Comparison of ENCODE assay signal across 21 cellular contexts in genomic region chr2:22826658-22827165, GRCh38.
"Had no signal": no experiment of that assay in that cellular context is flagged by ENCODE, and none has a peak within 500 bp of the region (broad histone marks: within the 10 kb centered on the region; RNA-seq: fewer than 3 reads in every experiment).

No MANE protein-coding gene starts in this region.

- H3K4me3 ChIP-seq: body of pancreas, lung, transverse colon, uterus had no signal

- H3K4me3 Mint-ChIP-seq: activated CD4-positive, alpha-beta T cell treated with anti-CD3 and anti-CD28 coated beads, Interleukin-2, amount 10 ng/mL, durations not matched to agents 7 days and 5 days; activated CD8-positive, alpha-beta T cell treated with anti-CD3 and anti-CD28 coated beads, Interleukin-2, amount 10 ng/mL, durations not matched to agents 7 days and 5 days; activated naive CD8-positive, alpha-beta T cell treated with anti-CD3 and anti-CD28 coated beads, Interleukin-2, amount 50 U/mL, for 24 hours; activated T-helper 1 cell treated with anti-CD3 and anti-CD28 coated beads, Interleukin-12 subunit alpha, Interleukin-12 subunit beta, Interleukin-2, Interleukin-4 antibody, amounts not matched to agents 30 ng/mL and 10 ng/mL and 1 ng/mL, durations not matched to agents 14 hours and 24 hours and 36 hours; natural killer cell; stimulated activated naive B cell treated with anti-CD40 and anti-IgM and Interleukin-4, amounts not matched to agents 10 μg/mL and 1 μg/mL and 100 μg/mL, for 72 hours had no signal

- FAIRE-seq: colon, kidney had no signal

- H3K9me3 Mint-ChIP-seq: activated T-helper 1 cell treated with anti-CD3 and anti-CD28 coated beads, Interleukin-12 subunit alpha, Interleukin-12 subunit beta, Interleukin-2, Interleukin-4 antibody, amounts not matched to agents 30 ng/mL and 10 ng/mL and 1 ng/mL, durations not matched to agents 14 hours and 24 hours and 36 hours had no signal

- H3K4me1 Mint-ChIP-seq: activated CD4-positive, alpha-beta T cell treated with anti-CD3 and anti-CD28 coated beads, Interleukin-2, amount 10 ng/mL, durations not matched to agents 7 days and 5 days; activated naive CD8-positive, alpha-beta T cell treated with anti-CD3 and anti-CD28 coated beads, Interleukin-2, amount 50 U/mL, for 24 hours; natural killer cell; stimulated activated naive B cell treated with anti-CD40 and anti-IgM and Interleukin-4, amounts not matched to agents 10 μg/mL and 1 μg/mL and 100 μg/mL, for 72 hours had no signal

- H3K9me3 ChIP-seq: body of pancreas, transverse colon, uterus had no signal

- H3K27ac Mint-ChIP-seq: activated CD4-positive, alpha-beta T cell treated with anti-CD3 and anti-CD28 coated beads, Interleukin-2, amount 10 ng/mL, durations not matched to agents 7 days and 5 days; activated CD8-positive, alpha-beta T cell treated with anti-CD3 and anti-CD28 coated beads, Interleukin-2, amount 10 ng/mL, durations not matched to agents 7 days and 5 days; activated naive CD8-positive, alpha-beta T cell treated with anti-CD3 and anti-CD28 coated beads, Interleukin-2, amount 50 U/mL, for 24 hours; activated T-helper 1 cell treated with anti-CD3 and anti-CD28 coated beads, Interleukin-12 subunit alpha, Interleukin-12 subunit beta, Interleukin-2, Interleukin-4 antibody, amounts not matched to agents 30 ng/mL and 10 ng/mL and 1 ng/mL, durations not matched to agents 14 hours and 24 hours and 36 hours; natural killer cell; stimulated activated naive B cell treated with anti-CD40 and anti-IgM and Interleukin-4, amounts not matched to agents 10 μg/mL and 1 μg/mL and 100 μg/mL, for 72 hours had no signal

- H3K27me3 Mint-ChIP-seq: activated CD4-positive, alpha-beta T cell treated with anti-CD3 and anti-CD28 coated beads, Interleukin-2, amount 10 ng/mL, durations not matched to agents 7 days and 5 days; activated naive CD8-positive, alpha-beta T cell treated with anti-CD3 and anti-CD28 coated beads, Interleukin-2, amount 50 U/mL, for 24 hours; stimulated activated naive B cell treated with anti-CD40 and anti-IgM and Interleukin-4, amounts not matched to agents 10 μg/mL and 1 μg/mL and 100 μg/mL, for 72 hours had no signal

- H3K27ac ChIP-seq: body of pancreas, foreskin keratinocyte, transverse colon, uterus, VCaP had no signal

- H3K27me3 ChIP-seq: body of pancreas, foreskin keratinocyte, transverse colon, uterus had no signal

- H3K4me1 ChIP-seq: body of pancreas, foreskin keratinocyte, transverse colon, uterus had no signal

- DNase-seq: activated CD4-positive, alpha-beta T cell treated with anti-CD3 and anti-CD28 coated beads, Interleukin-2, amount 10 ng/mL, durations not matched to agents 7 days and 5 days; activated CD4-positive, CD25-positive, alpha-beta regulatory T cell treated with anti-CD3 and anti-CD28 coated beads, Interleukin-2, amount 50 U/mL, for 72 hours; activated CD8-positive, alpha-beta T cell treated with anti-CD3 and anti-CD28 coated beads, Interleukin-2, amount 10 ng/mL, durations not matched to agents 7 days and 5 days; activated gamma-delta T cell; activated naive CD4-positive, alpha-beta T cell treated with anti-CD3 and anti-CD28 coated beads, Interleukin-2, amount 50 U/mL, for 16 hours; activated naive CD8-positive, alpha-beta T cell treated with anti-CD3 and anti-CD28 coated beads, Interleukin-2, amount 50 U/mL, for 24 hours; anterior cingulate cortex; body of pancreas; effector memory CD4-positive, alpha-beta T cell; foreskin keratinocyte; kidney; natural killer cell; stimulated activated CD4-positive, alpha-beta T cell treated with anti-CD3 and anti-CD28 coated beads, Interleukin-2, amount 100 ng/mL, for 48 hours; stimulated activated CD8-positive, alpha-beta memory T cell treated with anti-CD3 and anti-CD28 coated beads, Interleukin-4, amount 100 ng/mL, for 48 hours; stimulated activated naive B cell treated with anti-CD40 and anti-IgM and Interleukin-4, amounts not matched to agents 10 μg/mL and 1 μg/mL and 100 μg/mL, for 72 hours; transverse colon; uterus had no signal

- H3K36me3 ChIP-seq: transverse colon, uterus had no signal

- H3K36me3 Mint-ChIP-seq: natural killer cell; stimulated activated naive B cell treated with anti-CD40 and anti-IgM and Interleukin-4, amounts not matched to agents 10 μg/mL and 1 μg/mL and 100 μg/mL, for 72 hours had no signal
